Comparison of ENCODE assay signal across 16 cellular contexts in the genomic region with DNA sequence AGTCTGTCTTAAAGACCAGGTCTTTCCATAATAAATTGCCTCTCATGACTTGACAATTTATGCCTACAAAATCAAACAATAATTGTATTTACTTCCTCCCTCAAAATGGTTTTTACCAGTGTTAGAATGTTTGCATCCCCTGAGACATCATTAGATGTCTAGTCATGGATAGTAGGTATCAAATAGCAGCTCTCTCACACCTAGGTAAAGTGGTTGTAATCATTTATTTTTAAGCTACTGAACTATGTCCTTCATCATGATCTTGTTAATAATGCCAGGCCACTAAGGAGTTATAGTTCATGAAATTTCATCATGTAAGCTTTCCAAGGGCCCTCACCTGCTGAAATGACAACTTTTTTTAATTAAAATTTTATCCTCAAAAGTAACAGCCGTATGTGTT.
"Had no signal": no experiment of that assay in that cellular context is flagged by ENCODE, and none has a peak within 500 bp of the region (broad histone marks: within the 10 kb centered on the region; RNA-seq: fewer than 3 reads in every experiment).

No MANE protein-coding gene starts in this region.

- H3K27ac ChIP-seq: right atrium auricular region, sigmoid colon, stomach, thoracic aorta, transverse colon had no signal

- H3K4me3 Mint-ChIP-seq: naive thymus-derived CD8-positive, alpha-beta T cell; neural crest cell had no signal

- H3K27ac Mint-ChIP-seq: naive thymus-derived CD8-positive, alpha-beta T cell had no signal

- H3K36me3 Mint-ChIP-seq: naive thymus-derived CD8-positive, alpha-beta T cell had no signal

- DNase-seq: cortex of kidney; effector CD8-positive, alpha-beta T cell; foreskin melanocyte; islet precursor cell; mammary epithelial cell; naive thymus-derived CD8-positive, alpha-beta T cell; sigmoid colon; small intestine; stimulated activated CD4-positive, alpha-beta T cell treated with anti-CD3 and anti-CD28 coated beads, Interleukin-12 subunit alpha, Interleukin-12 subunit beta, amount 100 ng/mL, for 4 hours; stimulated activated naive CD4-positive, alpha-beta T cell; stomach; transverse colon had no signal

- H3K27me3 ChIP-seq: dorsolateral prefrontal cortex, right atrium auricular region, sigmoid colon, stomach, transverse colon had no signal

- H3K36me3 ChIP-seq: right atrium auricular region, sigmoid colon, stomach, thoracic aorta, transverse colon had no signal

- H3K4me3 ChIP-seq: right atrium auricular region, sigmoid colon, stomach, thoracic aorta, transverse colon had no signal

- H3K9me3 Mint-ChIP-seq: naive thymus-derived CD8-positive, alpha-beta T cell; neural crest cell had no signal

- H3K4me1 ChIP-seq: right atrium auricular region, sigmoid colon, stomach, transverse colon had no signal

- H3K9me3 ChIP-seq: right atrium auricular region, sigmoid colon, stomach, thoracic aorta, transverse colon had no signal

- H3K4me1 Mint-ChIP-seq: naive thymus-derived CD8-positive, alpha-beta T cell; neural crest cell had no signal
